In genomic region chr12:16955083-16955657, GRCh38 we compare ENCODE assay signal across 20 cellular contexts.
DNase-seq lines count a peak whose midpoint lies in the region; ATAC-seq and TF ChIP-seq lines count a peak whose summit lies in the region.
"Had no signal": no experiment of that assay in that cellular context is flagged by ENCODE, and none has a peak within 500 bp of the region (broad histone marks: within the 10 kb centered on the region; RNA-seq: fewer than 3 reads in every experiment).

No MANE protein-coding gene starts in this region.

- POLR2A ChIA-PET in HCT116 (lab: Charles Lee) (no interaction called here), WTC11 (lab: Charles Lee) (no interaction called here)
- POLR2A ChIA-PET in CD4-positive, alpha-beta T cell (lab: Charles Lee) = no interaction called here

- RAD21 ChIA-PET in HCT116 (lab: Charles Lee; ENCODE audit: low non-redundant PET in 1 of 2, low total read pairs in 2 of 2, uncharacterized antibody in 2 of 2, unreplicated experiment in 2 of 2) = no interaction called here

- H3K4me1 Mint-ChIP-seq in Calu3 (ENCODE audit: low read depth, unreplicated experiment) = peaks cover 16% of the 10 kb centered on the region
- no peaks in the 10 kb centered on the region for H3K4me1 Mint-ChIP-seq in CD4-positive, alpha-beta T cell (ENCODE audit: low read depth)
- H3K4me1 Mint-ChIP-seq in WTC11 = peaks cover 7% of the 10 kb centered on the region
- H3K4me1 Mint-ChIP-seq: B cell; central memory CD8-positive, alpha-beta T cell; immature natural killer cell; naive thymus-derived CD4-positive, alpha-beta T cell had no signal

- no peak for TF ChIP-seq CTCF in Calu3 (IDR thresholded peaks at IDR 0.05; ENCODE audit: unreplicated experiment)
- no peak for TF ChIP-seq CTCF in HCT116 (IDR thresholded peaks at IDR 0.05 in 2 of 3, conservative IDR thresholded peaks at IDR 0.05 in 1 of 3; ENCODE audit: borderline replicate concordance in 1 of 3, insufficient read depth in 1 of 3, low read depth in 2 of 3, low read length in 2 of 3)
- TF ChIP-seq CTCF in fibroblast of the aortic adventitia (IDR thresholded peaks at IDR 0.05; ENCODE audit: insufficient read depth, low read length) = no peak
- TF ChIP-seq CTCF in CD4-positive, alpha-beta T cell (IDR thresholded peaks at IDR 0.05) = no peak
- TF ChIP-seq CTCF in WTC11 (IDR thresholded peaks at IDR 0.05) = no peak

- intact Hi-C loops in Calu3 (cut with micrococcal nuclease; ENCODE audit: unreplicated experiment) = no loop called here
- intact Hi-C loops in HCT116 (cut with micrococcal nuclease) = no loop called here
- intact Hi-C loops in CD4-positive, alpha-beta T cell (cut with DNase I, micrococcal nuclease) = no loop called here

- CTCF ChIA-PET in Calu3 (lab: Charles Lee) = interaction anchor here (0.6 to 1.0 kb wide), 5 partner anchors 13 to 155 kb away, joined by 3 to 8 read pairs (median 3); no protein-coding TSS in a partner anchor
- CTCF ChIA-PET in HCT116 (lab: Charles Lee) = no interaction called here
- CTCF ChIA-PET in CD4-positive, alpha-beta T cell (lab: Charles Lee) = no interaction called here
- CTCF ChIA-PET in WTC11 (lab: Charles Lee) = no interaction called here

- H3K4me3 ChIP-seq in HCT116 (replicated peaks in 1 of 2; ENCODE audit: low read depth in 1 of 2, low read length in 2 of 2) (no peak overlapping the region), fibroblast of the aortic adventitia (ENCODE audit: low read depth, low read length) (no peak overlapping the region)
- H3K4me3 ChIP-seq: esophagus squamous epithelium, SJCRH30, skin epidermis had no signal

- H3K4me3 Mint-ChIP-seq in Calu3 (ENCODE audit: low read depth, unreplicated experiment) (no peak overlapping the region), WTC11 (no peak overlapping the region)
- no peak overlapping the region for H3K4me3 Mint-ChIP-seq in CD4-positive, alpha-beta T cell
- H3K4me3 Mint-ChIP-seq: activated T-helper 1 cell treated with anti-CD3 and anti-CD28 coated beads, Interleukin-12 subunit alpha, Interleukin-12 subunit beta, Interleukin-2, Interleukin-4 antibody, amounts not matched to agents 30 ng/mL and 10 ng/mL and 1 ng/mL, durations not matched to agents 14 hours and 24 hours and 36 hours; B cell; central memory CD8-positive, alpha-beta T cell; immature natural killer cell; naive thymus-derived CD4-positive, alpha-beta T cell had no signal

- no peaks in the 10 kb centered on the region for H3K27me3 ChIP-seq in HCT116 (ENCODE audit: insufficient read depth, low read length)
- no peaks in the 10 kb centered on the region for H3K27me3 ChIP-seq in CD4-positive, alpha-beta T cell (ENCODE audit: control insufficient read depth, insufficient read depth, low read length)
- H3K27me3 ChIP-seq: esophagus squamous epithelium, SJCRH30 had no signal

- H3K36me3 Mint-ChIP-seq in Calu3 (ENCODE audit: insufficient read depth, unreplicated experiment) = no peaks in the 10 kb centered on the region
- no peaks in the 10 kb centered on the region for H3K36me3 Mint-ChIP-seq in CD4-positive, alpha-beta T cell (ENCODE audit: low read depth)
- H3K36me3 Mint-ChIP-seq in WTC11 = no peaks in the 10 kb centered on the region
- H3K36me3 Mint-ChIP-seq: naive thymus-derived CD4-positive, alpha-beta T cell had no signal

- H3K9me3 ChIP-seq in HCT116 (ENCODE audit: control insufficient read depth in 1 of 2, insufficient read depth in 1 of 2, low read depth in 1 of 2, low read length in 2 of 2) = no peaks in the 10 kb centered on the region
- no peaks in the 10 kb centered on the region for H3K9me3 ChIP-seq in CD4-positive, alpha-beta T cell (ENCODE audit: control insufficient read depth, low read length)

- H3K36me3 ChIP-seq in HCT116 (ENCODE audit: control insufficient read depth in 1 of 2, insufficient read depth in 2 of 2, low read length in 2 of 2) = no peaks in the 10 kb centered on the region
- H3K36me3 ChIP-seq: esophagus squamous epithelium, SJCRH30 had no signal

- no peaks in the 10 kb centered on the region for H4K20me1 ChIP-seq in HCT116 (ENCODE audit: insufficient read depth)

- H3K9me3 Mint-ChIP-seq in Calu3 (ENCODE audit: low read depth, unreplicated experiment) = no peaks in the 10 kb centered on the region
- peaks cover 23% of the 10 kb centered on the region for H3K9me3 Mint-ChIP-seq in CD4-positive, alpha-beta T cell
- no peaks in the 10 kb centered on the region for H3K9me3 Mint-ChIP-seq in WTC11

- no peak overlapping the region for H3K4me2 ChIP-seq in HCT116 (ENCODE audit: low read length)

- no peak overlapping the region for H2AFZ ChIP-seq in HCT116 (ENCODE audit: low read depth, low read length, poor library complexity, severe bottlenecking)

- no peak overlapping the region for H3K27ac ChIP-seq in HCT116 (ENCODE audit: low read depth, low read length)
- no peak overlapping the region for H3K27ac ChIP-seq in CD4-positive, alpha-beta T cell (ENCODE audit: low read depth, low read length)
- H3K27ac ChIP-seq: esophagus squamous epithelium, HL-60, SJCRH30, skin epidermis had no signal

- H3K9me2 ChIP-seq in HCT116 (ENCODE audit: insufficient read depth) = no peaks in the 10 kb centered on the region

- ATAC-seq in HCT116 (no peak), GM21723 (IDR thresholded peaks at IDR 0.05; ENCODE audit: unreplicated experiment) (no peak), WTC11 (no peak)
- ATAC-seq in CD4-positive, alpha-beta T cell (ENCODE audit: poor library complexity) = no peak
- ATAC-seq: activated CD4-positive, CD25-positive, alpha-beta regulatory T cell treated with anti-CD3 and anti-CD28 coated beads, Interleukin-2, amount 50 U/mL, for 24 hours; naive thymus-derived CD4-positive, alpha-beta T cell had no signal

- DNase-seq in Calu3 (no peak), HCT116 (ENCODE audit: low read depth, low spot score) (no peak), M059J (ENCODE audit: low read depth) (peak; percentile 2), fibroblast of the aortic adventitia (ENCODE audit: low read depth) (peak; percentile 1), AG20443 (ENCODE audit: low spot score) (no peak), WTC11 (ENCODE audit: low spot score) (no peak)
- DNase-seq in CD4-positive, alpha-beta T cell = no peak
- DNase-seq: esophagus squamous epithelium; immature natural killer cell; naive thymus-derived CD4-positive, alpha-beta T cell; NCI-H1048; NCI-H510A treated with DMSO at 0.1 percent for 48 hours; SJCRH30 had no signal

- H3K79me2 ChIP-seq in HCT116 (ENCODE audit: insufficient read depth, low read length) = no peaks in the 10 kb centered on the region

- H3K27me3 Mint-ChIP-seq in Calu3 (ENCODE audit: unreplicated experiment) = no peaks in the 10 kb centered on the region
- no peaks in the 10 kb centered on the region for H3K27me3 Mint-ChIP-seq in CD4-positive, alpha-beta T cell
- no peaks in the 10 kb centered on the region for H3K27me3 Mint-ChIP-seq in WTC11 (ENCODE audit: low read depth)
- H3K27me3 Mint-ChIP-seq: B cell; central memory CD8-positive, alpha-beta T cell; naive thymus-derived CD4-positive, alpha-beta T cell had no signal

- H3K9ac ChIP-seq in HCT116 (ENCODE audit: low read length) = no peak overlapping the region

- BruUV-seq in Calu3 (replicated peaks; lab: Mats Ljungman, UMichigan) (no TSS peak), HCT116 (replicated peaks; lab: Mats Ljungman, UMichigan) (no TSS peak)

- no peaks in the 10 kb centered on the region for H3K4me1 ChIP-seq in HCT116 (ENCODE audit: control insufficient read depth in 1 of 2, insufficient read depth in 2 of 2, low read length in 2 of 2)
- H3K4me1 ChIP-seq: esophagus squamous epithelium, SJCRH30 had no signal

- TF ChIP-seq POLR2A in HCT116 (IDR thresholded peaks at IDR 0.05; ENCODE audit: borderline replicate concordance, extremely low read depth, insufficient read depth, insufficient read length) = no peak

- no peak for TF ChIP-seq RAD21 in HCT116 (IDR thresholded peaks at IDR 0.05; ENCODE audit: low read depth)

- H3K27ac Mint-ChIP-seq in Calu3 (ENCODE audit: unreplicated experiment) (peak overlapping the region; percentile 39), WTC11 (no peak overlapping the region)
- H3K27ac Mint-ChIP-seq in CD4-positive, alpha-beta T cell = no peak overlapping the region
- H3K27ac Mint-ChIP-seq: activated T-helper 1 cell treated with anti-CD3 and anti-CD28 coated beads, Interleukin-12 subunit alpha, Interleukin-12 subunit beta, Interleukin-2, Interleukin-4 antibody, amounts not matched to agents 30 ng/mL and 10 ng/mL and 1 ng/mL, durations not matched to agents 14 hours and 24 hours and 36 hours; B cell; immature natural killer cell; naive thymus-derived CD4-positive, alpha-beta T cell had no signal

TF ChIP-seq in HCT116, 20 proteins besides CTCF, POLR2A, EP300 and RAD21:
- TF ChIP-seq MAX (IDR thresholded peaks at IDR 0.05) = no peak
- no peak for TF ChIP-seq YY1 (IDR thresholded peaks at IDR 0.05; ENCODE audit: extremely low read depth, insufficient replicate concordance, low read depth, low read length)
- TF ChIP-seq FOSL1 (IDR thresholded peaks at IDR 0.05; ENCODE audit: low read depth) = 0 out of 2 replicates have a peak, but pooled peaks have one; percentile 15
- TF ChIP-seq TCF7L2 (IDR thresholded peaks at IDR 0.05; ENCODE audit: borderline replicate concordance, extremely low read depth, insufficient read depth, insufficient read length) = no peak
- TF ChIP-seq SRF (IDR thresholded peaks at IDR 0.05; ENCODE audit: low read depth) = no peak
- TF ChIP-seq CBX3 (IDR thresholded peaks at IDR 0.05; ENCODE audit: low read depth) = no peak

TF ChIP-seq in WTC11, 78 proteins besides CTCF, POLR2A, EP300 and RAD21:
- TF ChIP-seq ZBTB43 (CRISPR knock-in tag; IDR thresholded peaks at IDR 0.05) (no peak), USF2 (CRISPR knock-in tag; IDR thresholded peaks at IDR 0.05) (no peak), ATF1 (CRISPR knock-in tag; IDR thresholded peaks at IDR 0.05) (no peak)

Comparison
In these comparisons a context has a peak if more than half of its experiments do, and no peak if none do; other contexts are left out.
1. DNase-seq: peak in M059J (single experiment) and fibroblast of the aortic adventitia (single experiment); none in Calu3 (single experiment), HCT116 (single experiment), AG20443 (single experiment), CD4-positive, alpha-beta T cell (0 of 10) and WTC11 (single experiment).